In genomic region chr12:6556857-6557256, GRCh38 we compare ENCODE assay signal across 12 cellular contexts. TPM values are rescaled to one million over a fixed set of nuclear protein-coding genes. Genes with fewer than 3 reads are reported as not detected.
DNase-seq lines count a peak whose midpoint lies in the region; ATAC-seq, FAIRE-seq and TF ChIP-seq lines count a peak whose summit lies in the region.
"Had no signal": no experiment of that assay in that cellular context is flagged by ENCODE, and none has a peak within 500 bp of the region (broad histone marks: within the 10 kb centered on the region; RNA-seq: fewer than 3 reads in every experiment).

No MANE protein-coding gene starts in this region.

- H3K27me3 Mint-ChIP-seq in activated T-cell treated with anti-CD3 and anti-CD28 coated beads, Interleukin-2, amount 50 U/mL, for 4 hours (ENCODE audit: low read depth), result no peaks in the 10 kb centered on the region
- H3K27me3 Mint-ChIP-seq in T-cell, result no peaks in the 10 kb centered on the region

- dilution Hi-C loops in endothelial cell of umbilical vein (cut with MboI; ENCODE audit: extremely low pct_ligation_motif_present, low sequenced_read_pairs), result no loop called here

- no peaks in the 10 kb centered on the region for H3K27me3 ChIP-seq in endothelial cell of umbilical vein (ENCODE audit: control insufficient read depth in 2 of 2, insufficient read depth in 2 of 2, low read length in 2 of 2)
- no peaks in the 10 kb centered on the region for H3K27me3 ChIP-seq in skeletal muscle tissue (ENCODE audit: control insufficient read depth in 3 of 3, insufficient read depth in 3 of 3, low read length in 3 of 3)
- H3K27me3 ChIP-seq: SJSA1 had no signal

- peaks cover 40% of the 10 kb centered on the region for H3K4me1 Mint-ChIP-seq in activated T-cell treated with anti-CD3 and anti-CD28 coated beads, Interleukin-2, amount 50 U/mL, for 4 hours (ENCODE audit: low read depth)
- peaks cover 42 to 55% (median 45%) of the 10 kb centered on the region in 3 donors for H3K4me1 Mint-ChIP-seq in T-cell

- no peak overlapping the region for H2AFZ ChIP-seq in endothelial cell of umbilical vein (ENCODE audit: low read depth, low read length)

- TF ChIP-seq CTCF in endothelial cell of umbilical vein (IDR thresholded peaks at IDR 0.05; ENCODE audit: extremely low read depth in 1 of 2, insufficient read depth in 1 of 2, low read depth in 1 of 2, low read length in 2 of 2), result no peak

- TF ChIP-seq POLR2A in endothelial cell of umbilical vein (IDR thresholded peaks at IDR 0.05; ENCODE audit: low read depth, low read length), result no peak

- no peak for FAIRE-seq in endothelial cell of umbilical vein (lab: Jason Lieb, UNC)
- FAIRE-seq: frontal cortex had no signal

- H3K4me3 Mint-ChIP-seq in activated T-cell treated with anti-CD3 and anti-CD28 coated beads, Interleukin-2, amount 50 U/mL, for 4 hours, result peak overlapping the region; percentile 88
- H3K4me3 Mint-ChIP-seq in T-cell, result peak overlapping the region; percentile 88 to 93 (median 91)

- H3K4me3 ChIP-seq in endothelial cell of umbilical vein (replicated peaks in 1 of 3; ENCODE audit: insufficient read depth in 1 of 3, low read depth in 1 of 3, low read length in 3 of 3) (no peak overlapping the region), skeletal muscle tissue (ENCODE audit: low read length in 3 of 3) (no peak overlapping the region)

- H4K20me1 ChIP-seq in endothelial cell of umbilical vein (replicated peaks; ENCODE audit: control insufficient read depth, extremely low read depth, insufficient read depth, low read length), result no peaks in the 10 kb centered on the region

- H3K27ac ChIP-seq in endothelial cell of umbilical vein (ENCODE audit: insufficient read depth, low read depth, low read length) (no peak overlapping the region), skeletal muscle tissue (ENCODE audit: low read depth, low read length) (peak overlapping the region; percentile 32)
- H3K27ac ChIP-seq: SJSA1 had no signal

- peaks cover 21% of the 10 kb centered on the region for H3K36me3 Mint-ChIP-seq in activated T-cell treated with anti-CD3 and anti-CD28 coated beads, Interleukin-2, amount 50 U/mL, for 4 hours (ENCODE audit: insufficient read depth)
- H3K36me3 Mint-ChIP-seq in T-cell, result peaks cover 22% of the 10 kb centered on the region

- no peak for ATAC-seq in activated T-cell treated with anti-CD3 and anti-CD28 coated beads, Interleukin-2, amount 50 U/mL, for 4 hours
- ATAC-seq in T-cell (replicated peaks in 1 of 4), result no peak

- H3K79me2 ChIP-seq in endothelial cell of umbilical vein (ENCODE audit: control insufficient read depth, insufficient read depth, low read length), result peaks cover 34% of the 10 kb centered on the region

- no peaks in the 10 kb centered on the region for H3K9me3 Mint-ChIP-seq in activated T-cell treated with anti-CD3 and anti-CD28 coated beads, Interleukin-2, amount 50 U/mL, for 4 hours
- no peaks in the 10 kb centered on the region for H3K9me3 Mint-ChIP-seq in T-cell
- H3K9me3 Mint-ChIP-seq: WTC11 had no signal

- H3K9me3 ChIP-seq in endothelial cell of umbilical vein (replicated peaks; ENCODE audit: control insufficient read depth, insufficient read depth, low read length) (no peaks in the 10 kb centered on the region), skeletal muscle tissue (ENCODE audit: control insufficient read depth in 3 of 3, low read length in 3 of 3) (no peaks in the 10 kb centered on the region)
- H3K9me3 ChIP-seq: SJSA1 had no signal

- H3K27ac Mint-ChIP-seq in T-cell, result peak overlapping the region; percentile 78
- H3K27ac Mint-ChIP-seq: WTC11 had no signal

- POLR2A ChIA-PET in T-cell (lab: Charles Lee), result interaction anchor here (0.6 to 0.7 kb wide), 2 partner anchors 17 to 39 kb away, joined by 3 to 6 read pairs; no protein-coding TSS in a partner anchor
- POLR2A ChIA-PET in endothelial cell of umbilical vein (lab: Charles Lee), result interaction anchor here (0.7 to 1.6 kb wide), 2 partner anchors 23 to 167 kb away, joined by 4 to 5 read pairs; partner anchors contain the start of gene GAPDH

- CTCF ChIA-PET in T-cell (lab: Charles Lee) (interaction anchor here (0.6 to 1.3 kb wide), 5 partner anchors 21 to 210 kb away, joined by 3 to 7 read pairs (median 4); partner anchors contain the start of gene ZNF384 (in 1 of the 2)), endothelial cell of umbilical vein (lab: Charles Lee) (interaction anchor here (2.1 kb wide), 1 partner anchor 21 kb away, joined by 5 read pairs; no protein-coding TSS in a partner anchor)

- intact Hi-C loops in endothelial cell of umbilical vein (cut with micrococcal nuclease), result loop anchor here (1.0 kb wide), 1 partner anchor 10 kb away; no protein-coding TSS in a partner anchor

- H3K4me1 ChIP-seq in endothelial cell of umbilical vein (ENCODE audit: control insufficient read depth, extremely low read depth, insufficient read depth, low read length) (peaks cover 33% of the 10 kb centered on the region), skeletal muscle tissue (ENCODE audit: control insufficient read depth in 3 of 3, insufficient read depth in 3 of 3, low read length in 3 of 3) (peaks cover 35 to 38% (median 38%) of the 10 kb centered on the region in 3 donors)

- no peak for DNase-seq in activated T-cell treated with anti-CD3 and anti-CD28 coated beads, Interleukin-2, amount 50 U/mL, for 4 hours
- no peak for DNase-seq in activated T-cell treated with anti-CD3 and anti-CD28 coated beads, Interleukin-2, amount 50 U/mL, for 48 hours
- DNase-seq in T-cell (no peak), endothelial cell of umbilical vein (ENCODE audit: low read depth, low spot score) (no peak), NCI-H2107 treated with DMSO at 0.1 percent for 48 hours (lab: John Stamatoyannopoulos, UW; ENCODE audit: unreplicated experiment) (no peak), COR-L47 (lab: John Stamatoyannopoulos, UW) (no peak)
- no peak for DNase-seq in stimulated activated CD4-positive, alpha-beta T cell treated with anti-CD3 and anti-CD28 coated beads, Interleukin-12 subunit alpha, Interleukin-12 subunit beta, amount 100 ng/mL, for 4 hours
- DNase-seq: NCI-H748 treated with DMSO at 0.1 percent for 48 hours had no signal

- no peak overlapping the region for H3K9ac ChIP-seq in endothelial cell of umbilical vein (replicated peaks; ENCODE audit: extremely low read depth, insufficient read depth, low read length)
- peak overlapping the region in 1 of 3 donors; percentile 11 for H3K9ac ChIP-seq in skeletal muscle tissue (ENCODE audit: low read depth in 1 of 3, low read length in 3 of 3)

- H3K9me1 ChIP-seq in endothelial cell of umbilical vein (replicated peaks; ENCODE audit: control insufficient read depth, extremely low read depth, insufficient read depth, low read length), result no peaks in the 10 kb centered on the region

- TSS peak; percentile 61 for BruUV-seq in endothelial cell of umbilical vein (replicated peaks; lab: Mats Ljungman, UMichigan)

- H3K36me3 ChIP-seq in endothelial cell of umbilical vein (ENCODE audit: control insufficient read depth in 2 of 2, extremely low read depth in 1 of 2, insufficient read depth in 2 of 2, low read length in 2 of 2) (peaks cover 19 to 34% of the 10 kb centered on the region in 2 experiments), skeletal muscle tissue (ENCODE audit: control insufficient read depth in 3 of 3, insufficient read depth in 3 of 3, low read length in 3 of 3) (peaks cover 33 to 35% (median 34%) of the 10 kb centered on the region in 3 donors)

- H3K4me2 ChIP-seq in endothelial cell of umbilical vein (ENCODE audit: insufficient read depth, low read length), result no peak overlapping the region

RNA-seq across cellular contexts. Expression of gene IFFO1, which starts 1.0 kb away (rescaled TPM):
- 10 to 100 TPM in 1 of 3 donors, 1 to 10 TPM in 2; 8.5 to 10.2 (median 9.8) TPM for total RNA-seq in activated T-cell treated with anti-CD3 and anti-CD28 coated beads, Interleukin-2, amount 50 U/mL, for 4 hours
- total RNA-seq in T-cell (10 to 100 TPM; 30.4 to 59.8 (median 59.7) TPM), endothelial cell of umbilical vein (26.4 and 27.7 TPM in 2 replicates), skeletal muscle tissue (8.9 TPM)
- 41.0 and 41.2 TPM in 2 replicates for polyA plus RNA-seq in endothelial cell of umbilical vein
- polyA plus RNA-seq in endothelial cell of umbilical vein (2011; cell fraction: cytosol; rRNA removed), result 15.9 and 21.0 TPM in 2 replicates
- 156 and 161 TPM in 2 replicates for polyA plus RNA-seq in endothelial cell of umbilical vein (2011; cell fraction: nucleus; rRNA removed)
- polyA plus RNA-seq in endothelial cell of umbilical vein (2012), result 18.3 and 26.1 TPM in 2 replicates
- 19.2 and 20.3 TPM in 2 replicates for polyA minus RNA-seq in endothelial cell of umbilical vein
- polyA minus RNA-seq in endothelial cell of umbilical vein (2011; cell fraction: cytosol; rRNA and poly(A)+ RNA removed), result not detected
- polyA minus RNA-seq in endothelial cell of umbilical vein (2011; cell fraction: nucleus; rRNA and poly(A)+ RNA removed), result 12.7 and 20.1 TPM in 2 replicates

RNA-seq across cellular contexts. Expression of gene NOP2, which starts 11.2 kb away (rescaled TPM):
- total RNA-seq in activated T-cell treated with anti-CD3 and anti-CD28 coated beads, Interleukin-2, amount 50 U/mL, for 4 hours, result 100 to 1,000 TPM; 267 to 300 (median 270) TPM
- total RNA-seq in T-cell (100 to 1,000 TPM in 1 of 5 donors, 10 to 100 TPM in 4; 69.6 to 107 (median 93.1) TPM), endothelial cell of umbilical vein (58.5 and 63.6 TPM in 2 replicates), skeletal muscle tissue (6.3 TPM)
- polyA plus RNA-seq in endothelial cell of umbilical vein, result 17.8 and 26.3 TPM in 2 replicates
- polyA plus RNA-seq in endothelial cell of umbilical vein (2011; cell fraction: cytosol; rRNA removed), result 28.3 and 30.1 TPM in 2 replicates
- 160 and 198 TPM in 2 replicates for polyA plus RNA-seq in endothelial cell of umbilical vein (2011; cell fraction: nucleus; rRNA removed)
- polyA plus RNA-seq in endothelial cell of umbilical vein (2012), result 44.4 and 58.0 TPM in 2 replicates
- 29.2 and 29.4 TPM in 2 replicates for polyA minus RNA-seq in endothelial cell of umbilical vein
- 26.3 TPM for polyA minus RNA-seq in endothelial cell of umbilical vein (2011; cell fraction: cytosol; rRNA and poly(A)+ RNA removed)
- 33.6 and 35.6 TPM in 2 replicates for polyA minus RNA-seq in endothelial cell of umbilical vein (2011; cell fraction: nucleus; rRNA and poly(A)+ RNA removed)

RNA-seq across cellular contexts. Expression of gene GAPDH, which starts 22.5 kb away (rescaled TPM):
- total RNA-seq in activated T-cell treated with anti-CD3 and anti-CD28 coated beads, Interleukin-2, amount 50 U/mL, for 4 hours, result 1,000 to 10,000 TPM; 4,635 to 5,387 (median 5,019) TPM
- 100 to 1,000 TPM; 500 to 643 (median 605) TPM for total RNA-seq in T-cell
- 4,245 and 4,648 TPM in 2 replicates for total RNA-seq in endothelial cell of umbilical vein
- polyA plus RNA-seq in endothelial cell of umbilical vein, result 8,748 and 10,370 TPM in 2 replicates
- polyA plus RNA-seq in endothelial cell of umbilical vein (2011; cell fraction: cytosol; rRNA removed), result 9,573 and 9,900 TPM in 2 replicates
- 2,700 and 3,179 TPM in 2 replicates for polyA plus RNA-seq in endothelial cell of umbilical vein (2011; cell fraction: nucleus; rRNA removed)
- 5,034 and 5,687 TPM in 2 replicates for polyA plus RNA-seq in endothelial cell of umbilical vein (2012)
- 7,250 and 7,739 TPM in 2 replicates for polyA minus RNA-seq in endothelial cell of umbilical vein
- 5,221 TPM for polyA minus RNA-seq in endothelial cell of umbilical vein (2011; cell fraction: cytosol; rRNA and poly(A)+ RNA removed)
- 818 and 923 TPM in 2 replicates for polyA minus RNA-seq in endothelial cell of umbilical vein (2011; cell fraction: nucleus; rRNA and poly(A)+ RNA removed)
- 5,507 TPM for total RNA-seq in skeletal muscle tissue

RNA-seq across cellular contexts. Expression of gene CHD4, which starts 50.3 kb away (rescaled TPM):
- total RNA-seq in activated T-cell treated with anti-CD3 and anti-CD28 coated beads, Interleukin-2, amount 50 U/mL, for 4 hours, result 100 to 1,000 TPM; 311 to 336 (median 332) TPM
- total RNA-seq in T-cell (100 to 1,000 TPM; 236 to 392 (median 258) TPM), endothelial cell of umbilical vein (192 and 216 TPM in 2 replicates), skeletal muscle tissue (211 TPM)
- polyA plus RNA-seq in endothelial cell of umbilical vein, result 119 and 127 TPM in 2 replicates
- 130 and 131 TPM in 2 replicates for polyA plus RNA-seq in endothelial cell of umbilical vein (2011; cell fraction: cytosol; rRNA removed)
- polyA plus RNA-seq in endothelial cell of umbilical vein (2011; cell fraction: nucleus; rRNA removed), result 178 and 198 TPM in 2 replicates
- 108 and 117 TPM in 2 replicates for polyA plus RNA-seq in endothelial cell of umbilical vein (2012)
- 187 and 211 TPM in 2 replicates for polyA minus RNA-seq in endothelial cell of umbilical vein
- polyA minus RNA-seq in endothelial cell of umbilical vein (2011; cell fraction: cytosol; rRNA and poly(A)+ RNA removed), result 97.7 TPM
- polyA minus RNA-seq in endothelial cell of umbilical vein (2011; cell fraction: nucleus; rRNA and poly(A)+ RNA removed), result 83.7 and 90.8 TPM in 2 replicates
